8 cellular contexts compared by ENCODE assay signal in genomic region chr16:70453117-70453890, GRCh38. TPM values are rescaled to one million over a fixed set of nuclear protein-coding genes. Genes with fewer than 3 reads are reported as not detected.
A peak's percentile ranks its signal among the peaks of the same experiment; 100 is the strongest.
DNase-seq lines count a peak whose midpoint lies in the region; ATAC-seq and TF ChIP-seq lines count a peak whose summit lies in the region.

No MANE protein-coding gene starts in this region.

- no peaks in the 10 kb centered on the region for H3K27me3 ChIP-seq in DND-41 (ENCODE audit: insufficient read depth, low read length, poor library complexity)
- H3K27me3 ChIP-seq in SJCRH30 = no peaks in the 10 kb centered on the region
- no peaks in the 10 kb centered on the region for H3K27me3 ChIP-seq in parathyroid adenoma (ENCODE audit: control insufficient read depth, insufficient read depth, low read length)

- TF ChIP-seq CTCF in DND-41 (IDR thresholded peaks at IDR 0.05; ENCODE audit: borderline replicate concordance, extremely low read depth, low read length, poor library complexity, severe bottlenecking) (no peak), fibroblast of mammary gland (conservative IDR thresholded peaks at IDR 0.05; ENCODE audit: control insufficient read depth, insufficient read depth, low read depth, low read length) (no peak), parathyroid adenoma (IDR thresholded peaks at IDR 0.05) (no peak)

- H3K4me3 ChIP-seq in DND-41 (ENCODE audit: low read depth in 1 of 2, low read length in 2 of 2) (peak overlapping the region; percentile 63 to 79), SJCRH30 (peak overlapping the region; percentile 81), fibroblast of mammary gland (ENCODE audit: control insufficient read depth, low read depth, low read length) (peak overlapping the region; percentile 85), parathyroid adenoma (ENCODE audit: low read depth, low read length) (peak overlapping the region; percentile 96)

- H3K4me1 ChIP-seq in DND-41 (ENCODE audit: insufficient read depth, low read length) = peaks cover 24% of the 10 kb centered on the region
- H3K4me1 ChIP-seq in SJCRH30 = peaks cover 3% of the 10 kb centered on the region
- H3K4me1 ChIP-seq in parathyroid adenoma = no peaks in the 10 kb centered on the region

- H3K27ac ChIP-seq in DND-41 (ENCODE audit: low read length) (peak overlapping the region; percentile 99), SJCRH30 (0 out of 2 replicates have a peak overlapping the region, but pooled peaks have one; percentile 89), parathyroid adenoma (no peak overlapping the region)

- H2AFZ ChIP-seq in DND-41 (ENCODE audit: low read depth, low read length) (peak overlapping the region; percentile 95), parathyroid adenoma (peak overlapping the region; percentile 96)

- H3K79me2 ChIP-seq in DND-41 (ENCODE audit: insufficient read depth, low read length) (peaks cover 8% of the 10 kb centered on the region), parathyroid adenoma (peaks cover 5% of the 10 kb centered on the region)

- no peak for DNase-seq in DND-41
- DNase-seq in SJCRH30 = no peak
- no peak for DNase-seq in fibroblast of mammary gland (ENCODE audit: low read depth)
- DNase-seq in NCI-H446 (lab: John Stamatoyannopoulos, UW) = no peak
- DNase-seq in SKM-1 (lab: John Stamatoyannopoulos, UW; ENCODE audit: unreplicated experiment) = no peak
- no peak for DNase-seq in mucosa of gallbladder (ENCODE audit: low spot score)

- H4K20me1 ChIP-seq in DND-41 (ENCODE audit: insufficient read depth, low read length) = no peaks in the 10 kb centered on the region

- H3K9me3 ChIP-seq in DND-41 (ENCODE audit: insufficient read depth, low read length, severe bottlenecking) (no peaks in the 10 kb centered on the region), SJCRH30 (replicated peaks) (no peaks in the 10 kb centered on the region), parathyroid adenoma (ENCODE audit: control insufficient read depth, low read length) (no peaks in the 10 kb centered on the region)

- H3K4me2 ChIP-seq in DND-41 (ENCODE audit: insufficient read depth, low read length) = peak overlapping the region; percentile 93
- H3K4me2 ChIP-seq in parathyroid adenoma (ENCODE audit: low read length) = peak overlapping the region; percentile 95

- H3K36me3 ChIP-seq in DND-41 (ENCODE audit: insufficient read depth, low read length) (no peaks in the 10 kb centered on the region; the same call in 1 of the 2 replicates), SJCRH30 (no peaks in the 10 kb centered on the region), parathyroid adenoma (ENCODE audit: control insufficient read depth, insufficient read depth, low read length) (no peaks in the 10 kb centered on the region)

- no peak for ATAC-seq in DND-41 (ENCODE audit: insufficient read depth, low read depth)
- ATAC-seq in GM21360 (IDR thresholded peaks at IDR 0.05; ENCODE audit: unreplicated experiment) = no peak

- H3K9ac ChIP-seq in DND-41 (ENCODE audit: low read depth, low read length) (peak overlapping the region; percentile 87), parathyroid adenoma (no peak overlapping the region)

RNA-seq across cellular contexts. Expression of gene FCSK, which starts 1.1 kb away (rescaled TPM):
- 1.6 and 1.9 TPM in 2 replicates for total RNA-seq in SJCRH30 (2014; rRNA removed; shearing (Covaris generic))
- 38.0 TPM for total RNA-seq in mucosa of gallbladder

RNA-seq across cellular contexts. Expression of gene ST3GAL2, which starts 14.4 kb away (rescaled TPM):
- 13.6 TPM in 2 replicates for total RNA-seq in SJCRH30 (2014; rRNA removed; shearing (Covaris generic))
- total RNA-seq in mucosa of gallbladder = 22.9 TPM

Comparison
In these comparisons a context has a peak if more than half of its experiments do, and no peak if none do; other contexts are left out.
1. RNA of gene FCSK, which starts 1.1 kb away (total RNA-seq): 38.0 TPM in mucosa of gallbladder (single experiment); 1.6 to 1.9 TPM in SJCRH30; every median in the first group is over 10 times any median in the second.
2. Peak in every context shown above with its lines, with median percentiles within 50 percentile points of each other: H3K4me3 ChIP-seq.